In the genomic region with DNA sequence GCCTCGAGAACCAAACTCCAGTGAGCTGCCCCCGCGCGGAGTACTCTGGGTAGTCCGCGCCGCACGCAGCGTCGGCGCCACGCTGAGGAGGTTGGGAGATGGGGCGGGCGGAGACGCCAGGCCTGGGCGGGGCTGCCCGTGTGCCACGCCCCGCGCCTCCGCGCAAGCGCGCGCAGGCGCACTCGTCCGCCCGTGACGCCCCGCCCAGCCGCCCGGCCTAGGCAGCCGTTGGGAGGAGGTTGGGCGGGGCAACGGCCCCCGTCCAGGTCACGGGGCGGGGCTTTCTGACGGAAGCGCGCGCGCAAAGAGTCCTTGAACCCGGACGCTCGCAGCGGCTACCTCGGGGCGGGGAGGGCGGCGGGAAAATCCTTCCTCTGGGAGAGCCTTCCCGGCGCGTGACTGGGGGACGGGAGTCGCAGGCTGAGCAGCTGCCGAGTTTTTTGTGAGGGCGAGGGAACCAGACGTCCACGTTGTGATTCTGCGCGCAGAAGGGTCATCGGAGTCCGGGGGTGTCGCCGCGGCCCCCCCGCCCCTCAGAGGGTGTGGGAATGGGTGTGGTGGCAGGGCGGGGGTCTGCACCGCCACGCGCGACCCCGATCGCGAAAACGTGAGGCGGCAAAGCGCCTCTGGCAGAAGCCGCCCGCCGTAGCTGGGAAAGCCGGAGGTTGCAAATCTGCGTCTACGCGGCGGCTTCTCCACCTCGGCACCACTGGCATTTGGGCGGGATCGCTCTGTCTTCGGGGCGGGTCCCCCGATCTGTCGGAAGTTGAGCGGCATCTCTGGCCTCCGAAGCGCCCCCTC, we compare ENCODE assay signal across 9 cellular contexts. TPM values are rescaled to one million over a fixed set of nuclear protein-coding genes. Genes with fewer than 3 reads are reported as not detected.
DNase-seq lines count a peak whose midpoint lies in the region; ATAC-seq, FAIRE-seq and TF ChIP-seq lines count a peak whose summit lies in the region.
"Had no signal": no experiment of that assay in that cellular context is flagged by ENCODE, and none has a peak within 500 bp of the region (broad histone marks: within the 10 kb centered on the region; RNA-seq: fewer than 3 reads in every experiment).

A gene with protein sequence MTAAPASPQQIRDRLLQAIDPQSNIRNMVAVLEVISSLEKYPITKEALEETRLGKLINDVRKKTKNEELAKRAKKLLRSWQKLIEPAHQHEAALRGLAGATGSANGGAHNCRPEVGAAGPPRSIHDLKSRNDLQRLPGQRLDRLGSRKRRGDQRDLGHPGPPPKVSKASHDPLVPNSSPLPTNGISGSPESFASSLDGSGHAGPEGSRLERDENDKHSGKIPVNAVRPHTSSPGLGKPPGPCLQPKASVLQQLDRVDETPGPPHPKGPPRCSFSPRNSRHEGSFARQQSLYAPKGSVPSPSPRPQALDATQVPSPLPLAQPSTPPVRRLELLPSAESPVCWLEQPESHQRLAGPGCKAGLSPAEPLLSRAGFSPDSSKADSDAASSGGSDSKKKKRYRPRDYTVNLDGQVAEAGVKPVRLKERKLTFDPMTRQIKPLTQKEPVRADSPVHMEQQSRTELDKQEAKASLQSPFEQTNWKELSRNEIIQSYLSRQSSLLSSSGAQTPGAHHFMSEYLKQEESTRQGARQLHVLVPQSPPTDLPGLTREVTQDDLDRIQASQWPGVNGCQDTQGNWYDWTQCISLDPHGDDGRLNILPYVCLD (minus strand): TSS at position 22 of the 801 bp plus-strand sequence. CDS start 261 bp downstream, outside the sequence.

- TF ChIP-seq CTCF in AG10803 (conservative IDR thresholded peaks at IDR 0.05; ENCODE audit: low read length): no peak; the same call in 1 of the 2 replicates
- peak; percentile 10 for TF ChIP-seq CTCF in kidney (IDR thresholded peaks at IDR 0.05; ENCODE audit: borderline replicate concordance, extremely low read depth, insufficient read depth)

- peak within 1 kb of the TSS; percentile 80 to 87 for H3K9ac ChIP-seq in kidney (ENCODE audit: low read length in 2 of 2)

- FAIRE-seq in kidney (lab: Jason Lieb, UNC): no peak
- FAIRE-seq: TTC549 had no signal

- no peaks in the 10 kb centered on the region for H3K9me3 ChIP-seq in kidney (ENCODE audit: control insufficient read depth in 1 of 2, low read length in 2 of 2)

- peaks cover 5 to 7% of the 10 kb centered on the region in 2 donors for H3K4me1 ChIP-seq in kidney (ENCODE audit: control insufficient read depth in 1 of 2, insufficient read depth in 1 of 2, low read depth in 1 of 2, low read length in 2 of 2)

- peaks cover 3 to 16% of the 10 kb centered on the region in 2 donors for H3K36me3 ChIP-seq in kidney (ENCODE audit: control insufficient read depth in 1 of 2, insufficient read depth in 2 of 2, low read length in 2 of 2)

- ATAC-seq in GM19025 (IDR thresholded peaks at IDR 0.05; ENCODE audit: low read depth, unreplicated experiment) (peak; percentile 84), HG03280 (IDR thresholded peaks at IDR 0.05; ENCODE audit: unreplicated experiment) (peak; percentile 84)
- ATAC-seq in activated CD4-positive, CD25-positive, alpha-beta regulatory T cell treated with anti-CD3 and anti-CD28 coated beads, Interleukin-2, amount 50 U/mL, for 24 hours: peak; percentile 93 to 96

- H3K4me3 ChIP-seq in AG10803 (ENCODE audit: low read length) (peak within 1 kb of the TSS; percentile 97), kidney (ENCODE audit: low read length in 2 of 2) (peak within 1 kb of the TSS; percentile 78 to 80)

- peak within 1 kb of the TSS; percentile 94 to 96 for H3K27ac ChIP-seq in kidney (ENCODE audit: low read depth in 2 of 2, low read length in 2 of 2)

- DNase-seq in AG10803 (ENCODE audit: low read depth): peak; percentile 91
- peak; percentile 90 for DNase-seq in NCI-H345 treated with DMSO at 0.1 percent for 48 hours (lab: John Stamatoyannopoulos, UW; ENCODE audit: unreplicated experiment)
- DNase-seq in cerebellar cortex (ENCODE audit: low spot score): peak; percentile 94
- DNase-seq in kidney: peak; percentile 99
- peak; percentile 96 to 97 for DNase-seq in stimulated activated CD4-positive, alpha-beta T cell treated with anti-CD3 and anti-CD28 coated beads, Interleukin-15, amount 100 ng/mL, for 1 hour (ENCODE audit: low read depth in 1 of 2, low spot score in 1 of 2)

- intact Hi-C loops in kidney (cut with DNase I): no loop called here

RNA-seq across cellular contexts. Expression of the gene that starts here (rescaled TPM):
- total RNA-seq in kidney: 11.8 TPM
- 3.6 TPM for polyA plus RNA-seq in kidney (ENCODE audit: insufficient read depth, low read depth, low replicate concordance)

Comparison
In these comparisons a context has a peak if more than half of its experiments do, and no peak if none do; other contexts are left out.
1. Peak in every context shown above with its lines: DNase-seq, ATAC-seq, H3K4me3 ChIP-seq and H3K27ac ChIP-seq.